In the genomic region with DNA sequence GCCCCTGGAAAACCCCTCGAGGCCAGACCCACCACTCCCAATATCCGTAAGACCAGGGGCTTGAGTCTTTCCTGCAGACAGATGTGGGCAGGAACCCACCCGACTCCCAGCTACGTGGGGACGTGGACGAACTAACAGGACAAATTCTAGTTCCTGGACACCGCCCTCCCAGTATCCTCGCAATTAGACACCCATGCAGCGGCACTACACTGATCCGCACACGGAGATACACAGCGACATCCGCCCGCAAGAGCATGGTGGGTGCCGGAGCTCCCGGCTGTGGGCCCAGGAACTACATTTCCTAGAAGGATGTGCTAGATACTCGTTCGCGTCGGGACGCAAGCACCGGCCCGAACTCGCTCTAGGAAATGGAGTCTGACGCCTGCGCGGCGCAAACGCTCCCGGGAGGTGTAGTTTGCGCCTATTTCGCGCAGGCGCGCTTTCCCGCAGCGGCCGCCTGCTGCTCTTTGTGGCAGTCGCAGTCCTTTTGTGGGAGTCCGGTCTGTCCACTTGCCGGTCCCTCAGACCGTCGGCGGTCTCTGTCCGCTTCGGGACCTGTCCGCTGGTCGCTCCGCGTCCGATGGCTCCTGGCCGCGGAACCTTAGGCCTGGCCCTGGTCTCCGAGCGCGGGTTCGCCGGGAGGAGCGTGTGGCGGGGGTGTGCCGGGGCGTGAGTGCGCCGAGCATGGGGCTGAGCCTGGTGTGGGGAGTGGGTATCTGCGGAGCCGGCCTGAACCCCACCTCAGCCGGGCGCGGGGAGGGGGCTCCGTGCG, we compare ENCODE assay signal across 8 cellular contexts. TPM values are rescaled to one million over a fixed set of nuclear protein-coding genes. Genes with fewer than 3 reads are reported as not detected.
DNase-seq lines count a peak whose midpoint lies in the region; ATAC-seq and TF ChIP-seq lines count a peak whose summit lies in the region.

A gene (plus strand): TSS at position 447 of the 772 bp plus-strand sequence. CDS start 478 bp downstream, outside the sequence.

- peaks cover 0 to 33% (median 16%) of the 10 kb centered on the region in 11 experiments; a peak in 8 of 22 replicates for H4K20me1 ChIP-seq in BLaER1 treated with 17β-estradiol and CSF1 and Interleukin-3, amounts not matched to agents 10 nM and 100 nM
- no peaks in the 10 kb centered on the region for H4K20me1 ChIP-seq in PC-3 (ENCODE audit: low read length)

- TF ChIP-seq CTCF in PC-3 (conservative IDR thresholded peaks at IDR 0.05; ENCODE audit: low read depth, low read length) (no peak), mucosa of descending colon (IDR thresholded peaks at IDR 0.05) (no peak)

- H3K27ac ChIP-seq in BLaER1 treated with 17β-estradiol and CSF1 and Interleukin-3, amounts not matched to agents 10 nM and 100 nM: peak within 1 kb of the TSS; percentile 62 to 92 (median 81)
- peak within 1 kb of the TSS; percentile 43; the same call in 1 of the 2 replicates for H3K27ac ChIP-seq in HUES6 (ENCODE audit: low read depth, low read length)
- no peak within 1 kb of the TSS for H3K27ac ChIP-seq in PC-3 (ENCODE audit: low read length)

- peaks cover 0 to 5% (median 0%) of the 10 kb centered on the region in 11 experiments; a peak in 2 of 22 replicates for H3K36me3 ChIP-seq in BLaER1 treated with 17β-estradiol and CSF1 and Interleukin-3, amounts not matched to agents 10 nM and 100 nM
- H3K36me3 ChIP-seq in HUES6 (ENCODE audit: control insufficient read depth, insufficient read depth, low read length): no peaks in the 10 kb centered on the region
- no peaks in the 10 kb centered on the region for H3K36me3 ChIP-seq in PC-3 (ENCODE audit: low read depth, low read length)
- H3K36me3 ChIP-seq in mucosa of descending colon (ENCODE audit: low read depth): no peaks in the 10 kb centered on the region

- DNase-seq in PC-3: peak; percentile 84
- peak; percentile 83 for DNase-seq in activated T-cell treated with anti-CD3 and anti-CD28 coated beads, Interleukin-2, amount 50 U/mL, for 1 hour
- peak; percentile 84 to 86 for DNase-seq in erythroblast (lab: John Stamatoyannopoulos, UW)
- peak; percentile 90 to 92 (median 91) for DNase-seq in mucosa of descending colon
- DNase-seq in stimulated activated CD8-positive, alpha-beta memory T cell treated with anti-CD3 and anti-CD28 coated beads, Interleukin-2, amount 100 ng/mL, for 48 hours (ENCODE audit: low read depth in 2 of 2): peak; percentile 71 to 73

- H3K9me2 ChIP-seq in PC-3 (replicated peaks; ENCODE audit: low read length): no peaks in the 10 kb centered on the region

- ATAC-seq in GM19397 (IDR thresholded peaks at IDR 0.05; ENCODE audit: unreplicated experiment) (peak; percentile 84), PC-3 (peak; percentile 93), mucosa of descending colon (peak; percentile 99)

- peak within 1 kb of the TSS; percentile 73 to 90 (median 80) for H3K4me3 ChIP-seq in BLaER1 treated with 17β-estradiol and CSF1 and Interleukin-3, amounts not matched to agents 10 nM and 100 nM
- H3K4me3 ChIP-seq in HUES6 (ENCODE audit: low read depth, low read length) (peak within 1 kb of the TSS; percentile 83), PC-3 (ENCODE audit: low read length) (peak within 1 kb of the TSS; percentile 90), mucosa of descending colon (peak within 1 kb of the TSS; percentile 38)

- peak within 1 kb of the TSS; percentile 99 for H2AFZ ChIP-seq in PC-3 (ENCODE audit: low read length)

- peaks cover 32 to 48% (median 40%) of the 10 kb centered on the region in 10 experiments for H3K4me1 ChIP-seq in BLaER1 treated with 17β-estradiol and CSF1 and Interleukin-3, amounts not matched to agents 10 nM and 100 nM
- H3K4me1 ChIP-seq in HUES6 (ENCODE audit: control insufficient read depth, insufficient read depth, low read length) (peaks cover 14% of the 10 kb centered on the region; the same call in 1 of the 2 replicates), PC-3 (ENCODE audit: insufficient read depth, low read length) (peaks cover 18% of the 10 kb centered on the region), mucosa of descending colon (ENCODE audit: low read depth) (peaks cover 12% of the 10 kb centered on the region)

- TF ChIP-seq POLR2A in erythroblast (IDR thresholded peaks at IDR 0.05; ENCODE audit: low read length): peak; percentile 76

- POLR2A ChIA-PET in PC-3 (lab: Charles Lee; ENCODE audit: unreplicated experiment): no interaction called here

- no peaks in the 10 kb centered on the region for H3F3A ChIP-seq in PC-3 (ENCODE audit: low read length, unreplicated experiment)

- H3K9me3 ChIP-seq in BLaER1 treated with 17β-estradiol and CSF1 and Interleukin-3, amounts not matched to agents 10 nM and 100 nM (replicated peaks in 1 of 11): peaks cover 4 to 7% (median 6%) of the 10 kb centered on the region in 11 experiments; a peak in 17 of 22 replicates
- H3K9me3 ChIP-seq in HUES6 (ENCODE audit: control insufficient read depth, insufficient read depth, low read depth, low read length): peaks cover 10% of the 10 kb centered on the region
- no peaks in the 10 kb centered on the region for H3K9me3 ChIP-seq in PC-3 (ENCODE audit: low read length)
- H3K9me3 ChIP-seq in mucosa of descending colon: no peaks in the 10 kb centered on the region

- CTCF ChIA-PET in PC-3 (lab: Charles Lee): no interaction called here

- peak within 1 kb of the TSS; percentile 81 to 93 (median 87) for H3K9ac ChIP-seq in BLaER1 treated with 17β-estradiol and CSF1 and Interleukin-3, amounts not matched to agents 10 nM and 100 nM
- H3K9ac ChIP-seq in HUES6 (ENCODE audit: low read length): peak within 1 kb of the TSS; percentile 77
- peak within 1 kb of the TSS; percentile 87 for H3K9ac ChIP-seq in PC-3 (ENCODE audit: low read length)

- H3K4me2 ChIP-seq in BLaER1 treated with 17β-estradiol and CSF1 and Interleukin-3, amounts not matched to agents 10 nM and 100 nM: peak within 1 kb of the TSS; percentile 88 to 98 (median 91)
- H3K4me2 ChIP-seq in PC-3 (ENCODE audit: low read length): peak within 1 kb of the TSS; percentile 96

- H3K79me2 ChIP-seq in PC-3 (ENCODE audit: low read length): peaks cover 37% of the 10 kb centered on the region

- no TSS peak for BruUV-seq in PC-3 (replicated peaks; lab: Mats Ljungman, UMichigan)

- intact Hi-C loops in PC-3 (cut with micrococcal nuclease): no loop called here
- intact Hi-C loops in mucosa of descending colon (cut with DNase I, micrococcal nuclease): no loop called here

- H3K27me3 ChIP-seq in BLaER1 treated with 17β-estradiol and CSF1 and Interleukin-3, amounts not matched to agents 10 nM and 100 nM: no peaks in the 10 kb centered on the region
- H3K27me3 ChIP-seq in HUES6 (ENCODE audit: control insufficient read depth, insufficient read depth, low read length): no peaks in the 10 kb centered on the region
- no peaks in the 10 kb centered on the region for H3K27me3 ChIP-seq in PC-3 (ENCODE audit: low read length)

RNA-seq across cellular contexts. Expression of the gene that starts here (rescaled TPM):
- total RNA-seq in PC-3 (2014; rRNA removed) (11.1 and 18.5 TPM in 2 replicates), mucosa of descending colon (10 to 100 TPM in 1 of 3 donors, 1 to 10 TPM in 2; 4.2 to 14.4 (median 4.8) TPM)

Comparison
In these comparisons a context has a peak if more than half of its experiments do, and no peak if none do; other contexts are left out.
1. H3K4me3 ChIP-seq: peak in every context shown above with its lines; median percentile 90 in PC-3; 83 in HUES6; 80 in BLaER1 treated with 17β-estradiol and CSF1 and Interleukin-3, amounts not matched to agents 10 nM and 100 nM; 38 in mucosa of descending colon.